ENCODE assay signal across 8 cellular contexts in the genomic region with DNA sequence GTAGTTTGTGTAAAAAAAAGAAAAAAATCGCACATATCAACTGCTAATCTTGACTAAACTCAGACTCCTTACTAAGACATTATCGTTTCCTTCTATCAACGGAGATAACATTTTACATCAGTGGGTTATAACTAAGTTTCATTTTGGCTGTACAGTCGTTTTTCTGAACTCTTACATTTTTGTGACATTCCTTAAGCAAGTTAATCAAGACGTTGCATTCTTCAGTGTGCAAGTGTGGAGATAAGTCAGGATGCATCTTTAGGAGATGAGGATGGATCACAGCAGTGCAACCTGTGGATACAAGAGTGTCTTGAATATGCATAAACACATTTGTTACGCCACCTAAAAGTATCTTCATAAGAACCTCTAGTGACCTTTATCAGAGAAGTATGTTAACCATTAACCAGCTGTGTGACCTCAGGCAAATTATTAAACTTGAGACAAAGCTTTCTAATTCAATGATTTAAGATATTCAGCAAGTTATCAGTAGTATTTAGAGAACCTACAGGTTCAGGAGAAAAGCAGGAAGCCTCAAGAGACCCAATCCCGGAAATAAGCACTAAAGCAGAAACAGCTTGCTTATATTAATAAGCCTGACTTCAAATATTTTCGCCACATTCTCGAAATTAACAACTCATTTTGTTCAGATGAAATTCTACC. TPM values are rescaled to one million over a fixed set of nuclear protein-coding genes. Genes with fewer than 3 reads are reported as not detected.
DNase-seq lines count a peak whose midpoint lies in the region; ATAC-seq and TF ChIP-seq lines count a peak whose summit lies in the region.

No MANE protein-coding gene starts in this region.

- peak overlapping the region; percentile 77 to 97 for H3K4me3 Mint-ChIP-seq in CD14-positive monocyte

- TF ChIP-seq CTCF in CD14-positive monocyte (IDR thresholded peaks at IDR 0.05) (no peak), suprapubic skin (IDR thresholded peaks at IDR 0.05) (no peak), tibial nerve (IDR thresholded peaks at IDR 0.05) (no peak)

- no peak overlapping the region for H3K27ac ChIP-seq in suprapubic skin
- H3K27ac ChIP-seq in tibial nerve = peak overlapping the region in 1 of 4 donors; percentile 60

- H3K27me3 ChIP-seq in suprapubic skin (no peaks in the 10 kb centered on the region), tibial nerve (no peaks in the 10 kb centered on the region)

- DNase-seq in CD14-positive monocyte (ENCODE audit: low spot score) (no peak), HuH-7 (ENCODE audit: low spot score) (peak; percentile 23), erythroblast (lab: John Stamatoyannopoulos, UW) (peak; percentile 8 to 12), suprapubic skin (ENCODE audit: low spot score in 2 of 2) (no peak), tibial nerve (ENCODE audit: low spot score in 2 of 2) (no peak), head of caudate nucleus (no peak)

- H3K27ac Mint-ChIP-seq in CD14-positive monocyte = peak overlapping the region in 6 of 7 donors; percentile 65 to 90 (median 82)

- H3K27me3 Mint-ChIP-seq in CD14-positive monocyte (ENCODE audit: low read depth in 3 of 3) = peaks cover 0 to 1% (median 0%) of the 10 kb centered on the region in 3 donors

- no peak for TF ChIP-seq EP300 in suprapubic skin (IDR thresholded peaks at IDR 0.05)
- no peak for TF ChIP-seq EP300 in tibial nerve (IDR thresholded peaks at IDR 0.05)

- H3K36me3 Mint-ChIP-seq in CD14-positive monocyte = peaks cover 10 to 17% of the 10 kb centered on the region in 2 donors

- peak overlapping the region; percentile 15 for H3K4me3 ChIP-seq in suprapubic skin
- peak overlapping the region in 2 of 4 donors; percentile 15 to 26 for H3K4me3 ChIP-seq in tibial nerve

- intact Hi-C loops in CD14-positive monocyte (cut with micrococcal nuclease) = no loop called here
- intact Hi-C loops in head of caudate nucleus (cut with DNase I) = no loop called here

- peaks cover 24% of the 10 kb centered on the region for H3K4me1 Mint-ChIP-seq in CD14-positive monocyte

- no peaks in the 10 kb centered on the region for H3K9me3 Mint-ChIP-seq in CD14-positive monocyte

- 53% methylated on average over 9 of the region's 9 CpGs for WGBS in suprapubic skin
- 28 to 34% methylated on average over 9 of the region's 9 CpGs for WGBS in tibial nerve, 2 donors

- no peaks in the 10 kb centered on the region for H3K36me3 ChIP-seq in suprapubic skin
- H3K36me3 ChIP-seq in tibial nerve = no peaks in the 10 kb centered on the region

- ATAC-seq in GM19397 (IDR thresholded peaks at IDR 0.05; ENCODE audit: unreplicated experiment) (peak; percentile 47), HG03280 (IDR thresholded peaks at IDR 0.05; ENCODE audit: unreplicated experiment) (no peak)

- TF ChIP-seq POLR2A in erythroblast (IDR thresholded peaks at IDR 0.05; ENCODE audit: low read length) = peak; percentile 9
- TF ChIP-seq POLR2A in suprapubic skin (IDR thresholded peaks at IDR 0.05) = no peak
- TF ChIP-seq POLR2A in tibial nerve (IDR thresholded peaks at IDR 0.05) = no peak

- H3K9me3 ChIP-seq in suprapubic skin (no peaks in the 10 kb centered on the region), tibial nerve (no peaks in the 10 kb centered on the region)

- H3K4me1 ChIP-seq in suprapubic skin = peaks cover 4% of the 10 kb centered on the region
- peaks cover 0 to 12% (median 2%) of the 10 kb centered on the region in 4 donors for H3K4me1 ChIP-seq in tibial nerve

RNA-seq across cellular contexts. Expression of gene CMC2, which starts 9.4 kb away (rescaled TPM):
- 10 to 100 TPM; 70.7 to 79.5 TPM for polyA plus RNA-seq in CD14-positive monocyte
- 10 to 100 TPM in 3 of 4 donors, 1 to 10 TPM in 1; 8.9 to 37.8 (median 34.1) TPM for total RNA-seq in suprapubic skin
- total RNA-seq in tibial nerve = 10 to 100 TPM; 20.0 to 38.7 (median 35.2) TPM

RNA-seq across cellular contexts. Expression of gene CENPN, which starts 9.7 kb away (rescaled TPM):
- 1 to 10 TPM; 2.5 to 4.4 TPM for polyA plus RNA-seq in CD14-positive monocyte
- total RNA-seq in suprapubic skin (1 to 10 TPM; 2.5 to 7.6 (median 5.5) TPM), tibial nerve (1 to 10 TPM; 1.8 to 8.1 (median 4.2) TPM)

RNA-seq across cellular contexts. Expression of gene ATMIN, which starts 38.4 kb away (rescaled TPM):
- polyA plus RNA-seq in CD14-positive monocyte = 10 to 100 TPM; 10.9 to 17.6 TPM
- 10 to 100 TPM; 30.7 to 65.0 (median 45.5) TPM for total RNA-seq in suprapubic skin
- total RNA-seq in tibial nerve = 10 to 100 TPM; 16.2 to 31.2 (median 24.4) TPM

Comparison
In these comparisons a context has a peak if more than half of its experiments do, and no peak if none do; other contexts are left out.
1. DNase-seq: peak in HuH-7 (single experiment) and erythroblast (2 of 2); none in CD14-positive monocyte (single experiment), suprapubic skin (0 of 2), tibial nerve (0 of 2) and head of caudate nucleus (0 of 42).